Comparison of ENCODE assay signal across 8 cellular contexts in the genomic region with DNA sequence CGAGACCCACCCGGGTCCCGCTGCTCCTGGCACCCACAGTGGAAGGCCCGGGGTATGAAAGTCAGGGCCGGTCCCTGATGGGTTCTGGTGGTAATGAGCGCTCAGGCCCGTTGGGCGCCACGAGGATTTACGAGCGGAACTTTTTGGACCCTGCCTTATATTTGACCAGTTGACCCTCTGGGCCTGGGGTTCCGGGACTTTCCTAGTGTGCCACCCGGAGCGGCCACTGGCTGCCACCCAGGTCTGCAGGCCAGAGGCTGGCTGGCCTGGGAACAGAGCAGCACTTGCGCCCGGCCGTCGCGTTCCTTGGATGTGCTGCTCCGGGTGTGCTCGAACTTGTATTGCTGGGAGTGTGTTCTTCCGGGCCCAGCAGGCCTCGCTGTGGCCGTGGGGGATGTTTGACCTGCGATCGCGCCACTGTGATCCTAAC. TPM values are rescaled to one million over a fixed set of nuclear protein-coding genes. Genes with fewer than 3 reads are reported as not detected.
DNase-seq lines count a peak whose midpoint lies in the region; ATAC-seq, FAIRE-seq and TF ChIP-seq lines count a peak whose summit lies in the region.

No MANE protein-coding gene starts in this region.

- TF ChIP-seq RAD21 in HepG2 (CRISPR knock-in tag; IDR thresholded peaks at IDR 0.05): no peak

- POLR2A ChIA-PET in HepG2 (lab: Yijun Ruan, JAX): interaction anchor here (1.1 to 3.6 kb wide), 5 partner anchors 13 to 81 kb away, joined by 3 to 44 read pairs (median 5); no protein-coding TSS in a partner anchor

- H3K4me1 ChIP-seq in HepG2 (ENCODE audit: insufficient read depth, low read length) (peaks cover 37% of the 10 kb centered on the region), suprapubic skin (peaks cover 26% of the 10 kb centered on the region)

- no peaks in the 10 kb centered on the region for H4K20me1 ChIP-seq in HepG2 (ENCODE audit: insufficient read depth, low read length)

- WGBS in HepG2 (ENCODE audit: low lambda C conversion rate): 3% methylated on average over 15 of the region's 27 CpGs
- 24% methylated on average over 24 of the region's 27 CpGs for WGBS in suprapubic skin

- no TSS peak for BruUV-seq in HepG2 (replicated peaks; lab: Mats Ljungman, UMichigan)

- no peak for TF ChIP-seq EP300 in HepG2 (IDR thresholded peaks at IDR 0.05; ENCODE audit: low read depth in 2 of 2, low read length in 2 of 2)
- TF ChIP-seq EP300 in HepG2 (CRISPR knock-in tag; IDR thresholded peaks at IDR 0.05; ENCODE audit: borderline replicate concordance): no peak
- TF ChIP-seq EP300 in suprapubic skin (IDR thresholded peaks at IDR 0.05): no peak

- H3K79me2 ChIP-seq in HepG2 (ENCODE audit: insufficient read depth, low read length): peaks cover 2% of the 10 kb centered on the region

- H3K36me3 ChIP-seq in HepG2 (replicated peaks in 1 of 2; ENCODE audit: control insufficient read depth in 1 of 2, insufficient read depth in 2 of 2, low read length in 2 of 2) (no peaks in the 10 kb centered on the region), suprapubic skin (no peaks in the 10 kb centered on the region)

- CTCF ChIA-PET in HepG2 (lab: Yijun Ruan, JAX; ENCODE audit: low intra/inter-chr PET ratio, low total read pairs): no interaction called here

- no peak for DNase-seq in T-helper 2 cell treated with Interferon-gamma antibody and Interleukin-4, amounts not matched to agents 5 μg/mL and 100 μg/mL, for 36 hours (ENCODE audit: low spot score)
- DNase-seq in T-helper 2 cell: no peak
- peak; percentile 38 for DNase-seq in choroid plexus epithelial cell (ENCODE audit: low read depth)
- DNase-seq in HepG2 (ENCODE audit: low spot score): no peak
- DNase-seq in suprapubic skin (ENCODE audit: low spot score in 2 of 2): no peak

- ATAC-seq in HepG2 (peak; percentile 27), GM21825 (IDR thresholded peaks at IDR 0.05; ENCODE audit: unreplicated experiment) (no peak), GM19023 (IDR thresholded peaks at IDR 0.05; ENCODE audit: unreplicated experiment) (no peak), HG03432 (IDR thresholded peaks at IDR 0.05; ENCODE audit: unreplicated experiment) (no peak)

- H3K9me3 ChIP-seq in HepG2 (ENCODE audit: low read length): no peaks in the 10 kb centered on the region
- H3K9me3 ChIP-seq in suprapubic skin: no peaks in the 10 kb centered on the region

- FAIRE-seq in HepG2 (lab: Jason Lieb, UNC): no peak

- H3K27ac Mint-ChIP-seq in T-helper 2 cell treated with Interferon-gamma antibody and Interleukin-4, amounts not matched to agents 5 μg/mL and 100 μg/mL, for 36 hours: no peak overlapping the region

- TF ChIP-seq CTCF in choroid plexus epithelial cell (conservative IDR thresholded peaks at IDR 0.05; ENCODE audit: low read depth, low read length) (no peak), HepG2 (CRISPR knock-in tag; IDR thresholded peaks at IDR 0.05) (no peak), suprapubic skin (IDR thresholded peaks at IDR 0.05) (no peak)

- no peak overlapping the region for H3K27ac ChIP-seq in HepG2 (ENCODE audit: extremely low read length, insufficient read depth, low read length)
- peak overlapping the region; percentile 87 for H3K27ac ChIP-seq in suprapubic skin

- intact Hi-C loops in HepG2 (cut with micrococcal nuclease; ENCODE audit: unreplicated experiment): no loop called here

- no peaks in the 10 kb centered on the region for H3K27me3 ChIP-seq in HepG2 (ENCODE audit: control insufficient read depth in 1 of 2, insufficient read depth in 2 of 2, low read length in 2 of 2)
- peaks cover 18% of the 10 kb centered on the region for H3K27me3 ChIP-seq in suprapubic skin

- H2AFZ ChIP-seq in HepG2 (ENCODE audit: low read length): peak overlapping the region; percentile 18

- no peaks in the 10 kb centered on the region for H3K36me3 Mint-ChIP-seq in T-helper 2 cell treated with Interferon-gamma antibody and Interleukin-4, amounts not matched to agents 5 μg/mL and 100 μg/mL, for 36 hours (ENCODE audit: low read depth)

- H3K4me3 Mint-ChIP-seq in T-helper 2 cell treated with Interferon-gamma antibody and Interleukin-4, amounts not matched to agents 5 μg/mL and 100 μg/mL, for 36 hours: peak overlapping the region; percentile 74

- in situ Hi-C loops in HepG2 (cut with HindIII; ENCODE audit: extremely low pct_ligation_motif_present, low pct_unique_long_range_greater_than_20kb): no loop called here

- peaks cover 9% of the 10 kb centered on the region for H3K4me1 Mint-ChIP-seq in T-helper 2 cell treated with Interferon-gamma antibody and Interleukin-4, amounts not matched to agents 5 μg/mL and 100 μg/mL, for 36 hours (ENCODE audit: low read depth)

- H3K9ac ChIP-seq in HepG2 (ENCODE audit: insufficient read depth, low read depth, low read length): peak overlapping the region; percentile 68

- TF ChIP-seq POLR2A in HepG2 (IDR thresholded peaks at IDR 0.05; ENCODE audit: insufficient read depth in 1 of 2, low read depth in 2 of 2, low read length in 2 of 2): no peak
- no peak for TF ChIP-seq POLR2A in suprapubic skin (IDR thresholded peaks at IDR 0.05)

- peaks cover 67% of the 10 kb centered on the region for H3K27me3 Mint-ChIP-seq in T-helper 2 cell treated with Interferon-gamma antibody and Interleukin-4, amounts not matched to agents 5 μg/mL and 100 μg/mL, for 36 hours (ENCODE audit: low read depth)

- peak overlapping the region; percentile 87 for H3K4me3 ChIP-seq in choroid plexus epithelial cell (ENCODE audit: low read depth, low read length)
- peak overlapping the region; percentile 77 to 84 (median 80) for H3K4me3 ChIP-seq in HepG2 (replicated peaks in 1 of 3; ENCODE audit: insufficient read depth in 1 of 3, low read depth in 2 of 3, low read length in 3 of 3)
- H3K4me3 ChIP-seq in suprapubic skin: peak overlapping the region; percentile 76

- H3K9me3 Mint-ChIP-seq in T-helper 2 cell treated with Interferon-gamma antibody and Interleukin-4, amounts not matched to agents 5 μg/mL and 100 μg/mL, for 36 hours: no peaks in the 10 kb centered on the region

- peak overlapping the region; percentile 93 for H3K4me2 ChIP-seq in HepG2 (ENCODE audit: low read depth, low read length)

TF ChIP-seq in HepG2, 621 proteins besides CTCF, POLR2A, EP300 and RAD21 (continues in another document):
- TF ChIP-seq ZNF777 (CRISPR knock-in tag; IDR thresholded peaks at IDR 0.05) (peak; percentile 53), AHR (CRISPR knock-in tag; IDR thresholded peaks at IDR 0.05) (0 out of 2 replicates have a peak, but pooled peaks have one; percentile 18), DR1 (CRISPR knock-in tag; IDR thresholded peaks at IDR 0.05) (0 out of 2 replicates have a peak, but pooled peaks have one; percentile 41), WIZ (CRISPR knock-in tag; IDR thresholded peaks at IDR 0.05) (no peak), PHF8 (CRISPR knock-in tag; IDR thresholded peaks at IDR 0.05) (peak; percentile 44)

RNA-seq across cellular contexts. Expression of a gene that starts 1.0 kb away (rescaled TPM):
- 6.3 and 9.9 TPM in 2 replicates for total RNA-seq in HepG2 (2016; rRNA removed; fragmentation: Illumina TruSeq; extraction: Trizol)
- total RNA-seq in HepG2 (2016; cell fraction: cytosol; rRNA removed; fragmentation: Illumina TruSeq; extraction: Trizol; ENCODE audit: low read depth): 0.61 and 0.71 TPM in 2 replicates
- total RNA-seq in HepG2 (2016; cell fraction: insoluble cytoplasmic fraction; rRNA removed; fragmentation: Illumina TruSeq; extraction: Trizol): 4.8 and 10.3 TPM in 2 replicates
- total RNA-seq in HepG2 (2016; cell fraction: membrane; rRNA removed; fragmentation: Illumina TruSeq; extraction: Trizol): 1.6 and 1.9 TPM in 2 replicates
- total RNA-seq in HepG2 (2016; cell fraction: nucleus; rRNA removed; fragmentation: Illumina TruSeq; extraction: Trizol): 10.2 and 11.2 TPM in 2 replicates
- polyA plus RNA-seq in HepG2 (2011; rRNA removed): 23.0 TPM in 2 replicates
- polyA plus RNA-seq in HepG2 (2011; cell fraction: cytosol; rRNA removed): 15.6 and 23.7 TPM in 2 replicates
- polyA plus RNA-seq in HepG2 (2011; cell fraction: nucleus; rRNA removed): 3.3 and 3.7 TPM in 2 replicates
- polyA plus RNA-seq in HepG2 (2012): 7.4 and 10.0 TPM in 2 replicates
- 0.38 and 0.44 TPM in 2 replicates for polyA plus RNA-seq in HepG2 (2016; cell fraction: cytosol; fragmentation: Illumina TruSeq; extraction: Trizol; ENCODE audit: low read depth)
- polyA plus RNA-seq in HepG2 (2016; cell fraction: insoluble cytoplasmic fraction; fragmentation: Illumina TruSeq; extraction: Trizol; ENCODE audit: low read depth): 4.3 and 4.4 TPM in 2 replicates
- 0.86 and 1.0 TPM in 2 replicates for polyA plus RNA-seq in HepG2 (2016; cell fraction: membrane; fragmentation: Illumina TruSeq; extraction: Trizol; ENCODE audit: low read depth)
- 12.6 and 13.5 TPM in 2 replicates for polyA plus RNA-seq in HepG2 (2016; cell fraction: nucleus; fragmentation: Illumina TruSeq; extraction: Trizol; ENCODE audit: insufficient read depth, low read depth)
- 0.33 and 45.9 TPM in 2 replicates for polyA minus RNA-seq in HepG2 (2011; rRNA and poly(A)+ RNA removed; ENCODE audit: low replicate concordance)
- polyA minus RNA-seq in HepG2 (2011; cell fraction: cytosol; rRNA and poly(A)+ RNA removed): 11.8 and 15.6 TPM in 2 replicates
- 5.0 and 9.2 TPM in 2 replicates for polyA minus RNA-seq in HepG2 (2011; cell fraction: nucleus; rRNA and poly(A)+ RNA removed)
- 100 to 1,000 TPM in 2 of 4 donors, 10 to 100 TPM in 2; 20.8 to 107 (median 77.7) TPM for total RNA-seq in suprapubic skin

RNA-seq across cellular contexts. Expression of a gene that starts 29.9 kb away (rescaled TPM):
- total RNA-seq in HepG2 (2016; rRNA removed; fragmentation: Illumina TruSeq; extraction: Trizol): not detected in 2 replicates
- not detected in 2 replicates for total RNA-seq in HepG2 (2016; cell fraction: cytosol; rRNA removed; fragmentation: Illumina TruSeq; extraction: Trizol; ENCODE audit: low read depth)
- total RNA-seq in HepG2 (2016; cell fraction: insoluble cytoplasmic fraction; rRNA removed; fragmentation: Illumina TruSeq; extraction: Trizol): not detected in 2 replicates
- total RNA-seq in HepG2 (2016; cell fraction: membrane; rRNA removed; fragmentation: Illumina TruSeq; extraction: Trizol): not detected in 2 replicates
- not detected in 2 replicates for total RNA-seq in HepG2 (2016; cell fraction: nucleus; rRNA removed; fragmentation: Illumina TruSeq; extraction: Trizol)
- polyA plus RNA-seq in HepG2 (2011; rRNA removed): 0.17 and 0.22 TPM in 2 replicates
- 0.08 and 0.20 TPM in 2 replicates for polyA plus RNA-seq in HepG2 (2011; cell fraction: cytosol; rRNA removed)
- 0.36 TPM in 1 of 2 replicates, not detected in the other for polyA plus RNA-seq in HepG2 (2011; cell fraction: nucleus; rRNA removed)
- 0.12 TPM in 1 of 2 replicates, not detected in the other for polyA plus RNA-seq in HepG2 (2012)
- polyA plus RNA-seq in HepG2 (2016; cell fraction: cytosol; fragmentation: Illumina TruSeq; extraction: Trizol; ENCODE audit: low read depth): not detected in 2 replicates
- polyA plus RNA-seq in HepG2 (2016; cell fraction: insoluble cytoplasmic fraction; fragmentation: Illumina TruSeq; extraction: Trizol; ENCODE audit: low read depth): not detected in 2 replicates
- not detected in 2 replicates for polyA plus RNA-seq in HepG2 (2016; cell fraction: membrane; fragmentation: Illumina TruSeq; extraction: Trizol; ENCODE audit: low read depth)
- not detected in 2 replicates for polyA plus RNA-seq in HepG2 (2016; cell fraction: nucleus; fragmentation: Illumina TruSeq; extraction: Trizol; ENCODE audit: insufficient read depth, low read depth)
- polyA minus RNA-seq in HepG2 (2011; rRNA and poly(A)+ RNA removed; ENCODE audit: low replicate concordance): not detected in 2 replicates
- polyA minus RNA-seq in HepG2 (2011; cell fraction: cytosol; rRNA and poly(A)+ RNA removed): not detected in 2 replicates
- 1.1 TPM in 1 of 2 replicates, not detected in the other for polyA minus RNA-seq in HepG2 (2011; cell fraction: nucleus; rRNA and poly(A)+ RNA removed)
- not detected for total RNA-seq in suprapubic skin
